In genomic region chr14:73739899-73740685, GRCh38 we compare ENCODE assay signal across 10 cellular contexts. TPM values are rescaled to one million over a fixed set of nuclear protein-coding genes. Genes with fewer than 3 reads are reported as not detected.
DNase-seq lines count a peak whose midpoint lies in the region; ATAC-seq and TF ChIP-seq lines count a peak whose summit lies in the region.
"Had no signal": no experiment of that assay in that cellular context is flagged by ENCODE, and none has a peak within 500 bp of the region (broad histone marks: within the 10 kb centered on the region; RNA-seq: fewer than 3 reads in every experiment).

No MANE protein-coding gene starts in this region.

- H3K4me2 ChIP-seq in mesenchymal stem cell (ENCODE audit: low read length, poor library complexity, severe bottlenecking) = no peak overlapping the region

- H3K4me3 ChIP-seq in NT2/D1 (ENCODE audit: insufficient read length, low read depth) (no peak overlapping the region), breast epithelium (peak overlapping the region in 2 of 3 donors; percentile 30 to 55), mesenchymal stem cell (ENCODE audit: insufficient read depth in 1 of 2, low read depth in 1 of 2, low read length in 2 of 2) (peak overlapping the region in 1 of 2 experiments; percentile 49), thoracic aorta (peak overlapping the region; percentile 63)
- H3K4me3 ChIP-seq: SJSA1 had no signal

- H3K36me3 ChIP-seq in NT2/D1 (ENCODE audit: insufficient read depth, insufficient read length, low read length) = peaks cover 39% of the 10 kb centered on the region
- H3K36me3 ChIP-seq in breast epithelium = no peaks in the 10 kb centered on the region
- peaks cover 42 to 48% of the 10 kb centered on the region in 2 experiments for H3K36me3 ChIP-seq in mesenchymal stem cell (ENCODE audit: control insufficient read depth in 1 of 2, insufficient read depth in 2 of 2, low read depth in 1 of 2, low read length in 2 of 2)
- peaks cover 24% of the 10 kb centered on the region for H3K36me3 ChIP-seq in thoracic aorta

- DNase-seq in NT2/D1 (ENCODE audit: low read depth, low spot score) (no peak), breast epithelium (ENCODE audit: low spot score in 2 of 2) (no peak), mesenchymal stem cell (no peak), thoracic aorta (ENCODE audit: low spot score) (no peak)
- no peak for DNase-seq in activated CD8-positive, alpha-beta memory T cell treated with anti-CD3 and anti-CD28 coated beads for 24 hours
- DNase-seq: MV-4-11 had no signal

- H3K27me3 ChIP-seq in NT2/D1 (ENCODE audit: insufficient read depth, insufficient read length) = no peaks in the 10 kb centered on the region
- H3K27me3 ChIP-seq in breast epithelium = no peaks in the 10 kb centered on the region
- H3K27me3 ChIP-seq in mesenchymal stem cell (ENCODE audit: control insufficient read depth in 1 of 2, insufficient read depth in 1 of 2, low read length in 2 of 2) = no peaks in the 10 kb centered on the region
- no peaks in the 10 kb centered on the region for H3K27me3 ChIP-seq in thoracic aorta (replicated peaks; ENCODE audit: insufficient read depth)
- H3K27me3 ChIP-seq: SJSA1 had no signal

- H4K91ac ChIP-seq in mesenchymal stem cell (ENCODE audit: low read length) = peak overlapping the region; percentile 75

- H3K79me1 ChIP-seq in mesenchymal stem cell (replicated peaks; ENCODE audit: low read length, poor library complexity, severe bottlenecking) = peaks cover 8% of the 10 kb centered on the region

- intact Hi-C loops in breast epithelium (cut with DNase I; ENCODE audit: low total_unique reads) = no loop called here

- peak overlapping the region; percentile 56 to 62 for H3K18ac ChIP-seq in mesenchymal stem cell (ENCODE audit: low read depth in 1 of 2, low read length in 2 of 2)

- peak overlapping the region in 1 of 2 experiments; percentile 68 for H3K14ac ChIP-seq in mesenchymal stem cell (ENCODE audit: low read length in 2 of 2)

- H3K27ac ChIP-seq in breast epithelium (peak overlapping the region; percentile 82 to 91), mesenchymal stem cell (ENCODE audit: low read length, poor library complexity, severe bottlenecking) (peak overlapping the region; percentile 94), thoracic aorta (peak overlapping the region; percentile 73 to 89)
- H3K27ac ChIP-seq: SJSA1 had no signal

- H3K9ac ChIP-seq in NT2/D1 (ENCODE audit: insufficient read length, low read depth) = peak overlapping the region; percentile 56
- H3K9ac ChIP-seq in mesenchymal stem cell (ENCODE audit: low read length) = peak overlapping the region; percentile 58

- ATAC-seq in thoracic aorta (ENCODE audit: insufficient number of reproducible peaks, low FRiP score, low read depth) = no peak
- no peak for ATAC-seq in GM21381 (IDR thresholded peaks at IDR 0.05; ENCODE audit: unreplicated experiment)
- ATAC-seq in GM19023 (IDR thresholded peaks at IDR 0.05; ENCODE audit: unreplicated experiment) = no peak
- ATAC-seq in GM19455 (IDR thresholded peaks at IDR 0.05; ENCODE audit: unreplicated experiment) = no peak

- no peak overlapping the region for H2AFZ ChIP-seq in mesenchymal stem cell (ENCODE audit: low read depth, low read length)

- H2BK5ac ChIP-seq in mesenchymal stem cell (ENCODE audit: low read depth, low read length, poor library complexity, severe bottlenecking) = no peak overlapping the region

- peak overlapping the region in 1 of 2 experiments; percentile 6 for H2BK12ac ChIP-seq in mesenchymal stem cell (ENCODE audit: low read length in 2 of 2)

- peak overlapping the region; percentile 3 to 73 for H3K4ac ChIP-seq in mesenchymal stem cell (ENCODE audit: low read depth in 1 of 2, low read length in 2 of 2)

- peak overlapping the region; percentile 31 for H2AK5ac ChIP-seq in mesenchymal stem cell (ENCODE audit: low read length, severe bottlenecking)

- no peak for TF ChIP-seq CTCF in breast epithelium (IDR thresholded peaks at IDR 0.05)
- no peak for TF ChIP-seq CTCF in thoracic aorta (IDR thresholded peaks at IDR 0.05)

- H4K8ac ChIP-seq in mesenchymal stem cell (ENCODE audit: low read length) = peak overlapping the region; percentile 36

- H3K4me1 ChIP-seq in NT2/D1 (ENCODE audit: insufficient read depth, insufficient read length) (peaks cover 21% of the 10 kb centered on the region), breast epithelium (peaks cover 55 to 57% of the 10 kb centered on the region in 2 donors), mesenchymal stem cell (ENCODE audit: control insufficient read depth, insufficient read depth, low read depth, low read length) (peaks cover 61% of the 10 kb centered on the region), thoracic aorta (ENCODE audit: control insufficient read depth in 1 of 2, low read depth in 2 of 2) (peaks cover 57 to 67% of the 10 kb centered on the region in 2 donors)

- no peak for TF ChIP-seq POLR2A in breast epithelium (IDR thresholded peaks at IDR 0.05)

- no peaks in the 10 kb centered on the region for H3K9me3 ChIP-seq in NT2/D1 (ENCODE audit: insufficient read depth, low read length)
- no peaks in the 10 kb centered on the region for H3K9me3 ChIP-seq in breast epithelium
- no peaks in the 10 kb centered on the region for H3K9me3 ChIP-seq in mesenchymal stem cell (ENCODE audit: control insufficient read depth, low read length)
- H3K9me3 ChIP-seq in thoracic aorta = no peaks in the 10 kb centered on the region
- H3K9me3 ChIP-seq: SJSA1 had no signal

- no peak overlapping the region for H3K23ac ChIP-seq in mesenchymal stem cell (ENCODE audit: low read length in 2 of 2)

- peak overlapping the region; percentile 21 for H2BK120ac ChIP-seq in mesenchymal stem cell (ENCODE audit: low read depth, low read length)

- WGBS in mesenchymal stem cell = 92% methylated on average over 12 of the region's 12 CpGs

- H2BK15ac ChIP-seq in mesenchymal stem cell (ENCODE audit: low read depth, poor library complexity, severe bottlenecking) = peak overlapping the region; percentile 83

RNA-seq across cellular contexts. Expression of gene PNMA1, which starts 25.9 kb away (rescaled TPM):
- total RNA-seq in breast epithelium = 10 to 100 TPM; 12.1 to 19.3 (median 19.2) TPM
- 53.1 TPM for polyA plus RNA-seq in mesenchymal stem cell (2013, experiment 1 of 2)
- polyA plus RNA-seq in mesenchymal stem cell (2013, experiment 2 of 2) = 53.5 TPM
- total RNA-seq in thoracic aorta = 10 to 100 TPM; 27.3 to 37.4 TPM
